In genomic region chr10:23157691-23158369, GRCh38 we compare ENCODE assay signal across 9 cellular contexts. TPM values are rescaled to one million over a fixed set of nuclear protein-coding genes. Genes with fewer than 3 reads are reported as not detected.
A peak's percentile ranks its signal among the peaks of the same experiment; 100 is the strongest.
DNase-seq lines count a peak whose midpoint lies in the region; ATAC-seq and TF ChIP-seq lines count a peak whose summit lies in the region.
"Had no signal": no experiment of that assay in that cellular context is flagged by ENCODE, and none has a peak within 500 bp of the region (broad histone marks: within the 10 kb centered on the region; RNA-seq: fewer than 3 reads in every experiment).

No MANE protein-coding gene starts in this region.

- H3K27me3 Mint-ChIP-seq in chondrocyte (ENCODE audit: low read depth), result peaks cover 41% of the 10 kb centered on the region

- no peak for DNase-seq in AG09319 (ENCODE audit: extremely low read depth, low read depth)
- peak; percentile 70 for DNase-seq in GM12865 (ENCODE audit: low read depth)
- DNase-seq in NCI-H2171 (lab: John Stamatoyannopoulos, UW), result peak; percentile 16
- DNase-seq in body of pancreas, result peak in 3 of 4 donors; percentile 43 to 51 (median 44)
- DNase-seq in mesendoderm, result peak; percentile 73
- no peak for DNase-seq in chondrocyte (ENCODE audit: low spot score)
- DNase-seq in NK-92 (lab: John Stamatoyannopoulos, UW; ENCODE audit: unreplicated experiment), result no peak

- no peaks in the 10 kb centered on the region for H3K36me3 Mint-ChIP-seq in chondrocyte (ENCODE audit: low read depth)

- H3K23ac ChIP-seq in mesendoderm (ENCODE audit: low read length), result no peak overlapping the region

- H2BK5ac ChIP-seq in mesendoderm (ENCODE audit: low read length), result no peak overlapping the region

- H3K79me2 ChIP-seq in mesendoderm (ENCODE audit: control insufficient read depth, insufficient read depth, low read length), result no peaks in the 10 kb centered on the region

- TF ChIP-seq CTCF in AG09319 (IDR thresholded peaks at IDR 0.05; ENCODE audit: low read depth, low read length) (peak; percentile 15), GM12865 (IDR thresholded peaks at IDR 0.05; ENCODE audit: insufficient read depth, low read depth, low read length, missing control alignments) (peak; percentile 42), body of pancreas (IDR thresholded peaks at IDR 0.05) (peak in 2 of 7 experiments; percentile 47 to 51), chondrocyte (IDR thresholded peaks at IDR 0.05) (no peak)

- intact Hi-C loops in body of pancreas (cut with DNase I), result loop anchor here (5.0 kb wide), 1 partner anchor 139 kb away; no protein-coding TSS in a partner anchor

- TF ChIP-seq POLR2A in body of pancreas (IDR thresholded peaks at IDR 0.05), result no peak

- H3K56ac ChIP-seq in mesendoderm (ENCODE audit: low read length), result no peak overlapping the region

- no peak overlapping the region for H3K18ac ChIP-seq in mesendoderm (ENCODE audit: low read length)

- peaks cover 33% of the 10 kb centered on the region for H3K4me1 ChIP-seq in body of pancreas
- no peaks in the 10 kb centered on the region for H3K4me1 ChIP-seq in mesendoderm (ENCODE audit: control insufficient read depth, low read depth, low read length)

- ATAC-seq in HG02623 (IDR thresholded peaks at IDR 0.05; ENCODE audit: unreplicated experiment), result peak; percentile 49
- peak; percentile 73 for ATAC-seq in body of pancreas

- no peaks in the 10 kb centered on the region for H3K9me3 ChIP-seq in body of pancreas
- H3K9me3 ChIP-seq: thoracic aorta had no signal

- H2BK15ac ChIP-seq in mesendoderm (replicated peaks; ENCODE audit: low read depth), result no peak overlapping the region

- no peak overlapping the region for H4K8ac ChIP-seq in mesendoderm (ENCODE audit: low read depth, low read length)

- H2BK120ac ChIP-seq in mesendoderm (ENCODE audit: low read depth, low read length), result no peak overlapping the region

- H3K9ac ChIP-seq in mesendoderm (ENCODE audit: low read length), result no peak overlapping the region

- H3K4me1 Mint-ChIP-seq in chondrocyte (ENCODE audit: low read depth), result peaks cover 7% of the 10 kb centered on the region

- 43 to 45% methylated on average over 12 of the region's 12 CpGs for WGBS in body of pancreas, 2 donors
- WGBS in mesendoderm (ENCODE audit: extremely low coverage, insufficient coverage, low lambda C conversion rate), result no CpG with 5 or more reads among the region's 12 CpGs

- H3K4me3 ChIP-seq in GM12865 (ENCODE audit: low read depth, low read length), result no peak overlapping the region
- H3K4me3 ChIP-seq in body of pancreas, result no peak overlapping the region
- H3K4me3 ChIP-seq in mesendoderm (ENCODE audit: low read length), result no peak overlapping the region
- H3K4me3 ChIP-seq: thoracic aorta had no signal

- no peak overlapping the region for H2AK5ac ChIP-seq in mesendoderm (ENCODE audit: low read length)

- no peak overlapping the region for H3K4ac ChIP-seq in mesendoderm (ENCODE audit: low read depth, low read length)

- H3K27ac ChIP-seq in body of pancreas, result peak overlapping the region in 1 of 4 donors; percentile 20
- no peak overlapping the region for H3K27ac ChIP-seq in mesendoderm (ENCODE audit: low read depth, low read length)
- H3K27ac ChIP-seq: thoracic aorta had no signal

- H3K4me2 ChIP-seq in mesendoderm (ENCODE audit: low read length), result no peak overlapping the region

- no peaks in the 10 kb centered on the region for H3K79me1 ChIP-seq in mesendoderm (ENCODE audit: low read length)

- H3K27me3 ChIP-seq in body of pancreas, result no peaks in the 10 kb centered on the region
- H3K27me3 ChIP-seq in mesendoderm (ENCODE audit: insufficient read depth, low read length, poor library complexity), result no peaks in the 10 kb centered on the region

- no peaks in the 10 kb centered on the region for H3K9me3 Mint-ChIP-seq in chondrocyte (ENCODE audit: low read depth)

- H3K36me3 ChIP-seq in body of pancreas (replicated peaks in 1 of 2; ENCODE audit: insufficient read depth in 1 of 2, low read depth in 2 of 2) (no peaks in the 10 kb centered on the region), mesendoderm (ENCODE audit: control insufficient read depth, insufficient read depth, low read length) (no peaks in the 10 kb centered on the region)
- H3K36me3 ChIP-seq: thoracic aorta had no signal

- no peak overlapping the region for H3K27ac Mint-ChIP-seq in chondrocyte (ENCODE audit: unreplicated experiment)

- H4K5ac ChIP-seq in mesendoderm (ENCODE audit: low read length), result no peak overlapping the region

- H3K4me3 Mint-ChIP-seq in chondrocyte (ENCODE audit: unreplicated experiment), result no peak overlapping the region

RNA-seq across cellular contexts. Expression of gene PTF1A, which starts 34.3 kb away (rescaled TPM):
- total RNA-seq in body of pancreas (100 to 1,000 TPM in 1 of 2 donors, 10 to 100 TPM in 1; 48.3 to 138 TPM), chondrocyte (not detected in 3 replicates)
- polyA plus RNA-seq in mesendoderm (2013, experiment 1 of 2), result 0.08 TPM
- not detected for polyA plus RNA-seq in mesendoderm (2013, experiment 2 of 2)
- total RNA-seq: thoracic aorta had no signal

Comparison
In these comparisons a context has a peak if more than half of its experiments do, and no peak if none do; other contexts are left out.
1. DNase-seq: peak in GM12865 (single experiment), NCI-H2171 (single experiment), body of pancreas (3 of 4) and mesendoderm (single experiment); none in AG09319 (single experiment), chondrocyte (single experiment) and NK-92 (single experiment).
2. RNA of gene PTF1A, which starts 34.3 kb away (total RNA-seq): 48.3 to 138 TPM in body of pancreas; not detected in chondrocyte; every median in the first group is over 10 times any median in the second.